11 cellular contexts compared by ENCODE assay signal in the genomic region with DNA sequence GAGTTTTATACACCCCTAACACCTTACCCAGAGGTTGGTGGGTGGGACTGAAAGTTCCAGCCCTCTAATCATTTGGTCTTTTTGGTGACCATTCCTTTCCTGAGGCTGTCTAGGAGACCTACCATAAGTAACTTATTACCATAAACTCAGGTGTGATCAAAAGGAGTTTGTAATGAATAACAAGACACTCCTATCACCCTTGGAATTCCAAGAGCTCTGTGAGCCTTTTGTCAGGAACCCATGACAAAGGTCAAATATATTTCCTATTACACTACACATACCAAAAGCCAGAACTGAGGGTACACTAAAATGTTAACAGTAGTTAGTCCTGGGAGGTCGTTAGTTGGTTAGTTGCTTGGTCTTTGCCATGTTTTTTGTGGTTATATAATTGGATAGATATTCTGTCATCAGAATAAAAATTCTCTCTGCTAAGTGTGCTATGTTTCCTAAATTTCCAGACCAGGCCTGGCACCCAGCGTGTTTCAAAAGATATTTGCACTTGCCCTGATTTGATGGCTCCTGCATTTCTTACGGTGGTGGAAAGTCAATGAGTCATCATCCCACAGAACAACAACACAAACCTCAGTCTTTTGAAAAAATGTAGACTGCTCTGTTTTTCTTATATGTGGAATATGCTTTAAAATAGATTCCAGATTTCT. TPM values are rescaled to one million over a fixed set of nuclear protein-coding genes. Genes with fewer than 3 reads are reported as not detected.
A peak's percentile ranks its signal among the peaks of the same experiment; 100 is the strongest.
DNase-seq lines count a peak whose midpoint lies in the region; ATAC-seq and TF ChIP-seq lines count a peak whose summit lies in the region.
"Had no signal": no experiment of that assay in that cellular context is flagged by ENCODE, and none has a peak within 500 bp of the region (broad histone marks: within the 10 kb centered on the region; RNA-seq: fewer than 3 reads in every experiment).

No MANE protein-coding gene starts in this region.

- no peak for DNase-seq in stimulated activated naive CD8-positive, alpha-beta T cell treated with anti-CD3 and anti-CD28 coated beads, Interleukin-15, Interleukin-2, amounts not matched to agents 100 U/mL and 50 U/mL, for 24 hours
- DNase-seq in astrocyte of the cerebellum (ENCODE audit: low read depth) (peak; percentile 97), left colon (no peak), aorta (peak in 1 of 2 donors; percentile 53)
- DNase-seq in stimulated activated CD4-positive, alpha-beta T cell treated with anti-CD3 and anti-CD28 coated beads, Interleukin-12 subunit alpha, Interleukin-12 subunit beta, amount 100 ng/mL, for 4 hours = no peak
- DNase-seq: activated CD4-positive, alpha-beta T cell treated with anti-CD3 and anti-CD28 coated beads for 1 hour; erythroblast; NCI-H524 treated with DMSO at 0.1 percent for 48 hours had no signal

- H3K4me3 ChIP-seq in astrocyte of the cerebellum (ENCODE audit: low read depth, low read length) (no peak overlapping the region), aorta (ENCODE audit: low read length in 2 of 2) (no peak overlapping the region)

- peak overlapping the region; percentile 9 for H3K27ac Mint-ChIP-seq in stimulated activated naive CD8-positive, alpha-beta T cell treated with anti-CD3 and anti-CD28 coated beads, Interleukin-15, Interleukin-2, amounts not matched to agents 100 ng/mL and 50 ng/mL, for 24 hours

- H3K36me3 ChIP-seq in aorta (ENCODE audit: control insufficient read depth in 1 of 2, insufficient read depth in 2 of 2, low read length in 1 of 2) = peaks cover 0 to 2% of the 10 kb centered on the region in 2 donors

- TF ChIP-seq CTCF in astrocyte of the cerebellum (IDR thresholded peaks at IDR 0.05; ENCODE audit: low read depth, low read length, missing control alignments) = no peak

- peaks cover 0 to 3% of the 10 kb centered on the region in 2 donors for H3K4me1 ChIP-seq in aorta (ENCODE audit: control insufficient read depth in 1 of 2, insufficient read depth in 2 of 2, low read length in 2 of 2)

- no peaks in the 10 kb centered on the region for H3K9me3 Mint-ChIP-seq in stimulated activated naive CD8-positive, alpha-beta T cell treated with anti-CD3 and anti-CD28 coated beads, Interleukin-15, Interleukin-2, amounts not matched to agents 100 ng/mL and 50 ng/mL, for 24 hours

- WGBS in aorta, 2 donors = 2 to 3% methylated on average over 3 of the region's 3 CpGs

- peak overlapping the region; percentile 62 to 97 for H3K27ac ChIP-seq in aorta (ENCODE audit: low read depth in 1 of 2, low read length in 2 of 2)

- H3K27me3 Mint-ChIP-seq in stimulated activated naive CD8-positive, alpha-beta T cell treated with anti-CD3 and anti-CD28 coated beads, Interleukin-15, Interleukin-2, amounts not matched to agents 100 ng/mL and 50 ng/mL, for 24 hours = no peaks in the 10 kb centered on the region

- peaks cover 80% of the 10 kb centered on the region for H3K36me3 Mint-ChIP-seq in stimulated activated naive CD8-positive, alpha-beta T cell treated with anti-CD3 and anti-CD28 coated beads, Interleukin-15, Interleukin-2, amounts not matched to agents 100 ng/mL and 50 ng/mL, for 24 hours (ENCODE audit: low read depth)

- intact Hi-C loops in left colon (cut with DNase I, micrococcal nuclease) = no loop called here
- intact Hi-C loops in aorta (cut with DNase I) = no loop called here

- H3K27me3 ChIP-seq in aorta (ENCODE audit: control insufficient read depth in 1 of 2, insufficient read depth in 2 of 2, low read length in 1 of 2) = no peaks in the 10 kb centered on the region

- in situ Hi-C loops in astrocyte of the cerebellum (cut with HindIII; ENCODE audit: low sequenced_read_pairs) = no loop called here

- H3K9me3 ChIP-seq in aorta (ENCODE audit: control insufficient read depth, low read length) = no peaks in the 10 kb centered on the region

- H3K4me1 Mint-ChIP-seq in stimulated activated naive CD8-positive, alpha-beta T cell treated with anti-CD3 and anti-CD28 coated beads, Interleukin-15, Interleukin-2, amounts not matched to agents 100 ng/mL and 50 ng/mL, for 24 hours (ENCODE audit: low read depth) = peaks cover 23% of the 10 kb centered on the region

- no peak overlapping the region for H3K4me3 Mint-ChIP-seq in stimulated activated naive CD8-positive, alpha-beta T cell treated with anti-CD3 and anti-CD28 coated beads, Interleukin-15, Interleukin-2, amounts not matched to agents 100 ng/mL and 50 ng/mL, for 24 hours

- no peak for ATAC-seq in stimulated activated naive CD8-positive, alpha-beta T cell treated with anti-CD3 and anti-CD28 coated beads, Interleukin-15, Interleukin-2, amounts not matched to agents 100 U/mL and 50 U/mL, for 24 hours
- ATAC-seq in left colon (peak; percentile 97), aorta (ENCODE audit: low FRiP score) (peak; percentile 63), HG02642 (IDR thresholded peaks at IDR 0.05; ENCODE audit: poor library complexity, unreplicated experiment) (no peak), HG03457 (IDR thresholded peaks at IDR 0.05; ENCODE audit: unreplicated experiment) (no peak)

RNA-seq across cellular contexts. Expression of a gene that starts 27.0 kb away (rescaled TPM):
- total RNA-seq in left colon = 10 to 100 TPM; 11.9 to 14.2 TPM
- total RNA-seq in aorta = 1 to 10 TPM; 2.8 to 2.9 TPM
- polyA plus RNA-seq in aorta = 1 to 10 TPM; 1.1 to 1.4 TPM

RNA-seq across cellular contexts. Expression of a gene that starts 50.2 kb away (rescaled TPM):
- total RNA-seq in left colon (10 to 100 TPM; 31.2 to 53.3 TPM), aorta (10 to 100 TPM; 39.4 to 44.6 TPM)
- polyA plus RNA-seq in aorta = 10 to 100 TPM; 12.0 to 28.9 TPM

Comparison
In these comparisons a context has a peak if more than half of its experiments do, and no peak if none do; other contexts are left out.
1. ATAC-seq: peak in left colon (single experiment) and aorta (single experiment); none in stimulated activated naive CD8-positive, alpha-beta T cell treated with anti-CD3 and anti-CD28 coated beads, Interleukin-15, Interleukin-2, amounts not matched to agents 100 U/mL and 50 U/mL, for 24 hours (single experiment), HG02642 (single experiment) and HG03457 (single experiment).